In the genomic region with DNA sequence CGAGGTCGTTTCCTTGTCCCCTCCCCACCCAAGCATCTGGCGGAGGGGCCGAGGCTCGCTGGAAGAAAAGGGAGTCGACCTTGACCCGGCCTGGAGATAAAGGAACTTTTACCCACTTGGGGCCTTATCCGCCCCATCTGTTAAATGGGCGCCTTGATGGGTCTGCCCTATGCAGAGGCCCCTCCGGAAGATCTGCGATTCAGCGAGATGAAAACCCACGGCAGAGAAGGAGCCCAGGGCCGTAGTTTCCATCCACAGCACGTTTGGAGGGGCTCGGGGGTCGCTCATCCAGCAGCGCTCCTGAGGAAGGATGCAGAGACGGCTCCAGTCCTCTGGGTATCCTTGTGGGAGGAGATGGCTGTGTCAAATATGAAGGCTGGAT, we compare ENCODE assay signal across 12 cellular contexts. TPM values are rescaled to one million over a fixed set of nuclear protein-coding genes. Genes with fewer than 3 reads are reported as not detected.
A peak's percentile ranks its signal among the peaks of the same experiment; 100 is the strongest.
DNase-seq lines count a peak whose midpoint lies in the region; ATAC-seq and TF ChIP-seq lines count a peak whose summit lies in the region.
"Had no signal": no experiment of that assay in that cellular context is flagged by ENCODE, and none has a peak within 500 bp of the region (broad histone marks: within the 10 kb centered on the region; RNA-seq: fewer than 3 reads in every experiment).

No MANE protein-coding gene starts in this region.

- H3K27ac ChIP-seq in iPS DF 6.9 (ENCODE audit: low read length) (no peak overlapping the region), substantia nigra (ENCODE audit: low read depth, low read length, poor library complexity, severe bottlenecking) (no peak overlapping the region)

- H3K27ac Mint-ChIP-seq in activated CD4-positive, alpha-beta T cell treated with anti-CD3 and anti-CD28 coated beads, Interleukin-2, amount 10 ng/mL, durations not matched to agents 7 days and 5 days, result no peak overlapping the region
- no peak overlapping the region for H3K27ac Mint-ChIP-seq in T-cell

- H3K4me1 Mint-ChIP-seq in activated CD4-positive, alpha-beta T cell treated with anti-CD3 and anti-CD28 coated beads, Interleukin-2, amount 10 ng/mL, durations not matched to agents 7 days and 5 days, result peaks cover 18% of the 10 kb centered on the region
- peaks cover 14 to 19% (median 18%) of the 10 kb centered on the region in 3 donors for H3K4me1 Mint-ChIP-seq in T-cell

- ATAC-seq in T-cell (replicated peaks in 1 of 4), result no peak
- no peak for ATAC-seq in HG03139 (IDR thresholded peaks at IDR 0.05; ENCODE audit: unreplicated experiment)

- CTCF ChIA-PET in activated CD4-positive, alpha-beta T cell treated with anti-CD3 and anti-CD28 coated beads, Interleukin-2, amount 10 ng/mL, durations not matched to agents 7 days and 5 days (lab: Charles Lee), result no interaction called here
- CTCF ChIA-PET in T-cell (lab: Charles Lee), result no interaction called here

- TF ChIP-seq CTCF in retinal pigment epithelial cell (conservative IDR thresholded peaks at IDR 0.05; ENCODE audit: low read depth, low read length), result no peak

- H3K4me3 ChIP-seq in iPS DF 6.9 (ENCODE audit: low read length), result peak overlapping the region; percentile 31; the same call in 1 of the 2 replicates
- H3K4me3 ChIP-seq in retinal pigment epithelial cell (ENCODE audit: low read length), result peak overlapping the region; percentile 25

- no CpG with 5 or more reads among the region's 19 CpGs for WGBS in iPS DF 6.9 (ENCODE audit: insufficient coverage, insufficient read length)

- DNase-seq in activated CD4-positive, alpha-beta T cell treated with anti-CD3 and anti-CD28 coated beads, Interleukin-2, amount 10 ng/mL, durations not matched to agents 7 days and 5 days, result no peak
- no peak for DNase-seq in activated CD4-positive, alpha-beta T cell treated with anti-CD3 and anti-CD28 coated beads, Interleukin-2, amount 50 U/mL, for 48 hours
- DNase-seq in T-cell (no peak), iPS DF 6.9 (ENCODE audit: low read depth, low spot score) (no peak), retinal pigment epithelial cell (ENCODE audit: low read depth) (no peak), substantia nigra (lab: John Stamatoyannopoulos, UW) (no peak), DMS79 (lab: John Stamatoyannopoulos, UW) (no peak)
- DNase-seq: 8988T, DND-41, kidney glomerular epithelial cell, retina had no signal

- POLR2A ChIA-PET in activated CD4-positive, alpha-beta T cell treated with anti-CD3 and anti-CD28 coated beads, Interleukin-2, amount 10 ng/mL, durations not matched to agents 7 days and 5 days (lab: Charles Lee), result no interaction called here
- POLR2A ChIA-PET in T-cell (lab: Charles Lee), result interaction anchor here in 1 of 2 donors (0.5 kb wide), 1 partner anchor 137 kb away, joined by 7 read pairs; no protein-coding TSS in a partner anchor

- peaks cover 4% of the 10 kb centered on the region for H3K4me1 ChIP-seq in iPS DF 6.9 (ENCODE audit: control insufficient read depth, insufficient read depth, low read length)

- H3K36me3 ChIP-seq in iPS DF 6.9 (ENCODE audit: control insufficient read depth, insufficient read depth, low read length), result no peaks in the 10 kb centered on the region

- H3K4me3 Mint-ChIP-seq in activated CD4-positive, alpha-beta T cell treated with anti-CD3 and anti-CD28 coated beads, Interleukin-2, amount 10 ng/mL, durations not matched to agents 7 days and 5 days, result peak overlapping the region; percentile 19
- peak overlapping the region; percentile 61 to 78 (median 69) for H3K4me3 Mint-ChIP-seq in T-cell

- no peaks in the 10 kb centered on the region for H3K9me3 ChIP-seq in iPS DF 6.9 (ENCODE audit: control insufficient read depth, insufficient read depth, low read length)

- no peaks in the 10 kb centered on the region for H3K36me3 Mint-ChIP-seq in activated CD4-positive, alpha-beta T cell treated with anti-CD3 and anti-CD28 coated beads, Interleukin-2, amount 10 ng/mL, durations not matched to agents 7 days and 5 days (ENCODE audit: low read depth)
- H3K36me3 Mint-ChIP-seq in T-cell, result no peaks in the 10 kb centered on the region

- H3K27me3 ChIP-seq in iPS DF 6.9 (ENCODE audit: control insufficient read depth, insufficient read depth, low read length), result no peaks in the 10 kb centered on the region; the same call in 1 of the 2 replicates

- H3K27me3 Mint-ChIP-seq in activated CD4-positive, alpha-beta T cell treated with anti-CD3 and anti-CD28 coated beads, Interleukin-2, amount 10 ng/mL, durations not matched to agents 7 days and 5 days, result peaks cover 36% of the 10 kb centered on the region
- H3K27me3 Mint-ChIP-seq in T-cell, result peaks cover 0 to 25% of the 10 kb centered on the region in 2 donors

- H3K9me3 Mint-ChIP-seq in activated CD4-positive, alpha-beta T cell treated with anti-CD3 and anti-CD28 coated beads, Interleukin-2, amount 10 ng/mL, durations not matched to agents 7 days and 5 days, result no peaks in the 10 kb centered on the region
- no peaks in the 10 kb centered on the region for H3K9me3 Mint-ChIP-seq in T-cell

RNA-seq across cellular contexts. Expression of a gene that starts 0.5 kb away (rescaled TPM):
- not detected for total RNA-seq in activated CD4-positive, alpha-beta T cell treated with anti-CD3 and anti-CD28 coated beads, Interleukin-2, amount 10 ng/mL, durations not matched to agents 7 days and 5 days
- total RNA-seq in T-cell, result under 1 TPM in 4 of 5 donors, not detected in 1; 0.13 to 0.23 (median 0.19) TPM

RNA-seq across cellular contexts. Expression of a gene that starts 53.8 kb away (rescaled TPM):
- 100 to 1,000 TPM in 1 of 2 experiments, 10 to 100 TPM in 1; 96.8 to 100 TPM for total RNA-seq in activated CD4-positive, alpha-beta T cell treated with anti-CD3 and anti-CD28 coated beads, Interleukin-2, amount 10 ng/mL, durations not matched to agents 7 days and 5 days
- 100 to 1,000 TPM; 149 to 202 (median 186) TPM for total RNA-seq in T-cell
